8 cellular contexts compared by ENCODE assay signal in genomic region chr12:113098428-113099028, GRCh38. TPM values are rescaled to one million over a fixed set of nuclear protein-coding genes. Genes with fewer than 3 reads are reported as not detected.
DNase-seq lines count a peak whose midpoint lies in the region; ATAC-seq and TF ChIP-seq lines count a peak whose summit lies in the region.

No MANE protein-coding gene starts in this region.

- no peaks in the 10 kb centered on the region for H3F3A ChIP-seq in Loucy (ENCODE audit: low read depth)

- peak; percentile 64 for ATAC-seq in activated naive CD8-positive, alpha-beta T cell treated with anti-CD3 and anti-CD28 coated beads, Interleukin-2, amount 10 ng/mL, durations not matched to agents 7 days and 5 days (ENCODE audit: low read depth)
- peak; percentile 65 to 87 (median 78) for ATAC-seq in psoas muscle
- no peak for ATAC-seq in HG03025 (IDR thresholded peaks at IDR 0.05; ENCODE audit: low FRiP score, unreplicated experiment)

- no peaks in the 10 kb centered on the region for H3K79me2 ChIP-seq in Loucy (ENCODE audit: insufficient read depth, low read length)

- DNase-seq in activated gamma-delta T cell treated with Interleukin-2 at 50 U/mL for 16 hours (peak; percentile 58), activated gamma-delta T cell (lab: John Stamatoyannopoulos, UW) (no peak), SK-N-DZ (ENCODE audit: low spot score) (peak; percentile 64), cardiac muscle cell (ENCODE audit: low read depth in 1 of 2, low spot score in 1 of 2) (peak; percentile 77 to 92), psoas muscle (peak; percentile 80 to 88)
- DNase-seq in activated naive CD8-positive, alpha-beta T cell treated with anti-CD3 and anti-CD28 coated beads, Interleukin-2, amount 10 ng/mL, durations not matched to agents 7 days and 5 days = peak; percentile 75

- H3K36me3 ChIP-seq in Loucy (ENCODE audit: insufficient read depth, low read length) = no peaks in the 10 kb centered on the region
- no peaks in the 10 kb centered on the region for H3K36me3 ChIP-seq in cardiac muscle cell
- H3K36me3 ChIP-seq in psoas muscle (ENCODE audit: insufficient read depth in 1 of 2, low read depth in 1 of 2) = no peaks in the 10 kb centered on the region

- WGBS in psoas muscle, 3 donors = 19 to 31% (median 22%) methylated on average over 15 of the region's 15 CpGs

- H3K36me3 Mint-ChIP-seq in activated naive CD8-positive, alpha-beta T cell treated with anti-CD3 and anti-CD28 coated beads, Interleukin-2, amount 10 ng/mL, durations not matched to agents 7 days and 5 days = no peaks in the 10 kb centered on the region

- no peak overlapping the region for H3K27ac Mint-ChIP-seq in activated naive CD8-positive, alpha-beta T cell treated with anti-CD3 and anti-CD28 coated beads, Interleukin-2, amount 10 ng/mL, durations not matched to agents 7 days and 5 days

- H3K27me3 ChIP-seq in Loucy (ENCODE audit: insufficient read depth, low read length, poor library complexity, severe bottlenecking) (no peaks in the 10 kb centered on the region), cardiac muscle cell (peaks cover 2% of the 10 kb centered on the region), psoas muscle (ENCODE audit: insufficient read depth in 3 of 3, low read length in 2 of 3) (peaks cover 0 to 12% (median 2%) of the 10 kb centered on the region in 3 donors)

- H3K4me1 ChIP-seq in Loucy (ENCODE audit: insufficient read depth, low read length, poor library complexity, severe bottlenecking) (peaks cover 3% of the 10 kb centered on the region), cardiac muscle cell (ENCODE audit: low read depth) (no peaks in the 10 kb centered on the region), psoas muscle (no peaks in the 10 kb centered on the region)

- no peak overlapping the region for H3K9ac ChIP-seq in Loucy (ENCODE audit: low read depth, low read length, poor library complexity, severe bottlenecking)

- no peaks in the 10 kb centered on the region for H3K9me2 ChIP-seq in Loucy (replicated peaks; ENCODE audit: low read depth, low read length)

- TF ChIP-seq CTCF in Loucy (conservative IDR thresholded peaks at IDR 0.05; ENCODE audit: low read length) = peak; percentile 93
- TF ChIP-seq CTCF in cardiac muscle cell (IDR thresholded peaks at IDR 0.05; ENCODE audit: low read depth, low read length) = peak; percentile 94
- peak; percentile 50 for TF ChIP-seq CTCF in psoas muscle (IDR thresholded peaks at IDR 0.05)

- POLR2A ChIA-PET in activated naive CD8-positive, alpha-beta T cell treated with anti-CD3 and anti-CD28 coated beads, Interleukin-2, amount 10 ng/mL, durations not matched to agents 7 days and 5 days (lab: Charles Lee) = interaction anchor here (0.5 kb wide), 1 partner anchor 25 kb away, joined by 3 read pairs; no protein-coding TSS in a partner anchor

- no peak overlapping the region for H3K4me3 Mint-ChIP-seq in activated naive CD8-positive, alpha-beta T cell treated with anti-CD3 and anti-CD28 coated beads, Interleukin-2, amount 10 ng/mL, durations not matched to agents 7 days and 5 days

- peaks cover 2% of the 10 kb centered on the region for H3K4me1 Mint-ChIP-seq in activated naive CD8-positive, alpha-beta T cell treated with anti-CD3 and anti-CD28 coated beads, Interleukin-2, amount 10 ng/mL, durations not matched to agents 7 days and 5 days

- H3K9me3 Mint-ChIP-seq in activated naive CD8-positive, alpha-beta T cell treated with anti-CD3 and anti-CD28 coated beads, Interleukin-2, amount 10 ng/mL, durations not matched to agents 7 days and 5 days = no peaks in the 10 kb centered on the region

- H3K4me3 ChIP-seq in Loucy (ENCODE audit: low read length, poor library complexity, severe bottlenecking) = no peak overlapping the region
- no peak overlapping the region for H3K4me3 ChIP-seq in cardiac muscle cell
- H3K4me3 ChIP-seq in psoas muscle = no peak overlapping the region

- intact Hi-C loops in psoas muscle (cut with DNase I) = no loop called here

- H4K20me1 ChIP-seq in Loucy (ENCODE audit: insufficient read depth, low read length, poor library complexity, severe bottlenecking) = no peaks in the 10 kb centered on the region

- peaks cover 2% of the 10 kb centered on the region for H3K27me3 Mint-ChIP-seq in activated naive CD8-positive, alpha-beta T cell treated with anti-CD3 and anti-CD28 coated beads, Interleukin-2, amount 10 ng/mL, durations not matched to agents 7 days and 5 days

- H3K9me3 ChIP-seq in Loucy (ENCODE audit: insufficient read depth, low read depth, low read length) (no peaks in the 10 kb centered on the region), cardiac muscle cell (ENCODE audit: low read depth) (no peaks in the 10 kb centered on the region), psoas muscle (no peaks in the 10 kb centered on the region)

- H3K27ac ChIP-seq in cardiac muscle cell (no peak overlapping the region), psoas muscle (no peak overlapping the region)

- H2AFZ ChIP-seq in Loucy (ENCODE audit: low read length) = no peak overlapping the region

- H3K4me2 ChIP-seq in Loucy (ENCODE audit: low read depth, low read length, poor library complexity, severe bottlenecking) = no peak overlapping the region

RNA-seq across cellular contexts. Expression of gene RASAL1, which starts 37.0 kb away (rescaled TPM):
- not detected in 2 replicates for polyA plus RNA-seq in SK-N-DZ (2014; cell fraction: cytosol; rRNA removed)
- polyA plus RNA-seq in SK-N-DZ (2014; cell fraction: nucleus; rRNA removed) = 0.07 TPM in 1 of 2 replicates, not detected in the other
- total RNA-seq in activated naive CD8-positive, alpha-beta T cell treated with anti-CD3 and anti-CD28 coated beads, Interleukin-2, amount 10 ng/mL, durations not matched to agents 7 days and 5 days = 1 to 10 TPM; 1.0 to 2.3 TPM
- total RNA-seq in cardiac muscle cell = 0.32 and 0.33 TPM in 2 replicates
- 0.24 TPM in 1 of 2 replicates, not detected in the other for polyA plus RNA-seq in cardiac muscle cell
- total RNA-seq in psoas muscle = under 1 TPM in 1 of 4 donors, not detected in 3; 0.89 TPM
- polyA plus RNA-seq in psoas muscle = not detected

RNA-seq across cellular contexts. Expression of gene DTX1, which starts 42.0 kb away (rescaled TPM):
- 5.7 and 9.1 TPM in 2 replicates for polyA plus RNA-seq in SK-N-DZ (2014; cell fraction: cytosol; rRNA removed)
- 14.1 and 18.9 TPM in 2 replicates for polyA plus RNA-seq in SK-N-DZ (2014; cell fraction: nucleus; rRNA removed)
- under 1 TPM; 0.55 to 0.57 TPM for total RNA-seq in activated naive CD8-positive, alpha-beta T cell treated with anti-CD3 and anti-CD28 coated beads, Interleukin-2, amount 10 ng/mL, durations not matched to agents 7 days and 5 days
- total RNA-seq in cardiac muscle cell = 0.18 and 0.48 TPM in 2 replicates
- 0.46 TPM in 1 of 2 replicates, not detected in the other for polyA plus RNA-seq in cardiac muscle cell
- total RNA-seq in psoas muscle = 1 to 10 TPM in 2 of 4 donors, under 1 TPM in 2; 0.49 to 2.4 (median 1.2) TPM
- polyA plus RNA-seq in psoas muscle = under 1 TPM; 0.59 to 0.86 (median 0.69) TPM

RNA-seq across cellular contexts. Expression of gene CFAP73, which starts 51.0 kb away (rescaled TPM):
- not detected in 2 replicates for polyA plus RNA-seq in SK-N-DZ (2014; cell fraction: cytosol; rRNA removed)
- not detected in 2 replicates for polyA plus RNA-seq in SK-N-DZ (2014; cell fraction: nucleus; rRNA removed)
- under 1 TPM; 0.55 to 0.65 TPM for total RNA-seq in activated naive CD8-positive, alpha-beta T cell treated with anti-CD3 and anti-CD28 coated beads, Interleukin-2, amount 10 ng/mL, durations not matched to agents 7 days and 5 days
- total RNA-seq in cardiac muscle cell (not detected in 2 replicates), psoas muscle (not detected)
- polyA plus RNA-seq in cardiac muscle cell (not detected in 2 replicates), psoas muscle (under 1 TPM; 0.17 to 0.35 (median 0.30) TPM)
